Comparison of ENCODE assay signal across 18 cellular contexts in genomic region chr12:6076340-6076739, GRCh38. TPM values are rescaled to one million over a fixed set of nuclear protein-coding genes. Genes with fewer than 3 reads are reported as not detected.
"Had no signal": no experiment of that assay in that cellular context is flagged by ENCODE, and none has a peak within 500 bp of the region (broad histone marks: within the 10 kb centered on the region; RNA-seq: fewer than 3 reads in every experiment).

No MANE protein-coding gene starts in this region.

- H3K4me1 ChIP-seq: breast epithelium, pancreas had no signal

- H3K4me3 ChIP-seq: breast epithelium, dorsolateral prefrontal cortex, esophagus muscularis mucosa, left lung, neural progenitor cell, pancreas, SJSA1 had no signal

- H3K27me3 ChIP-seq: breast epithelium, esophagus muscularis mucosa, foreskin keratinocyte, neural progenitor cell, SJSA1 had no signal

- DNase-seq: activated CD4-positive, alpha-beta T cell treated with anti-CD3 and anti-CD28 coated beads for 48 hours; activated CD8-positive, alpha-beta memory T cell treated with anti-CD3 and anti-CD28 coated beads, Interleukin-2, amount 50 U/mL, for 48 hours; activated CD8-positive, alpha-beta T cell treated with anti-CD3 and anti-CD28 coated beads, Interleukin-2, amount 10 ng/mL, durations not matched to agents 7 days and 5 days; activated naive CD4-positive, alpha-beta T cell treated with anti-CD3 and anti-CD28 coated beads for 36 hours; anterior cingulate cortex; dorsolateral prefrontal cortex; foreskin keratinocyte; islet precursor cell; left lung; mesendoderm; stimulated activated CD4-positive, alpha-beta T cell treated with anti-CD3 and anti-CD28 coated beads, Interleukin-15, amount 100 ng/mL, for 24 hours; stimulated activated CD4-positive, alpha-beta T cell treated with anti-CD3 and anti-CD28 coated beads, Interleukin-4, amount 100 ng/mL, for 24 hours had no signal

- H3K27ac Mint-ChIP-seq: activated CD8-positive, alpha-beta T cell treated with anti-CD3 and anti-CD28 coated beads, Interleukin-2, amount 10 ng/mL, durations not matched to agents 7 days and 5 days; activated naive CD4-positive, alpha-beta T cell treated with anti-CD3 and anti-CD28 coated beads for 36 hours; activated T-helper 1 cell treated with anti-CD3 and anti-CD28 coated beads, Interleukin-12 subunit alpha, Interleukin-12 subunit beta, Interleukin-2, Interleukin-4 antibody, amounts not matched to agents 30 ng/mL and 10 ng/mL and 1 ng/mL, durations not matched to agents 14 hours and 24 hours and 36 hours; neural progenitor cell had no signal

- ATAC-seq: activated CD8-positive, alpha-beta T cell treated with anti-CD3 and anti-CD28 coated beads, Interleukin-2, amount 10 ng/mL, durations not matched to agents 7 days and 5 days; foreskin keratinocyte; pancreas had no signal

- H3K36me3 Mint-ChIP-seq: neural progenitor cell had no signal

- H3K9ac ChIP-seq: neural progenitor cell had no signal

- H3K4me3 Mint-ChIP-seq: activated naive CD4-positive, alpha-beta T cell treated with anti-CD3 and anti-CD28 coated beads for 36 hours; activated T-helper 1 cell treated with anti-CD3 and anti-CD28 coated beads, Interleukin-12 subunit alpha, Interleukin-12 subunit beta, Interleukin-2, Interleukin-4 antibody, amounts not matched to agents 30 ng/mL and 10 ng/mL and 1 ng/mL, durations not matched to agents 14 hours and 24 hours and 36 hours; neural progenitor cell had no signal

- H3K27ac ChIP-seq: breast epithelium, dorsolateral prefrontal cortex, foreskin keratinocyte, neural progenitor cell, pancreas, SJSA1 had no signal

- H3K36me3 ChIP-seq: breast epithelium, left lung, neural progenitor cell, pancreas, SJSA1 had no signal

- H3K4me2 ChIP-seq: neural progenitor cell had no signal

- H3K9me3 Mint-ChIP-seq: activated naive CD4-positive, alpha-beta T cell treated with anti-CD3 and anti-CD28 coated beads for 36 hours; activated T-helper 1 cell treated with anti-CD3 and anti-CD28 coated beads, Interleukin-12 subunit alpha, Interleukin-12 subunit beta, Interleukin-2, Interleukin-4 antibody, amounts not matched to agents 30 ng/mL and 10 ng/mL and 1 ng/mL, durations not matched to agents 14 hours and 24 hours and 36 hours; neural progenitor cell had no signal

- H3K9me3 ChIP-seq: breast epithelium, esophagus muscularis mucosa, left lung, pancreas, SJSA1 had no signal

RNA-seq across cellular contexts. Expression of gene VWF, which starts 48.1 kb away (rescaled TPM):
- total RNA-seq: activated CD8-positive, alpha-beta T cell treated with anti-CD3 and anti-CD28 coated beads, Interleukin-2, amount 10 ng/mL, durations not matched to agents 7 days and 5 days; activated naive CD4-positive, alpha-beta T cell treated with anti-CD3 and anti-CD28 coated beads for 36 hours; activated T-helper 1 cell treated with anti-CD3 and anti-CD28 coated beads, Interleukin-12 subunit alpha, Interleukin-12 subunit beta, Interleukin-2, Interleukin-4 antibody, amounts not matched to agents 30 ng/mL and 10 ng/mL and 1 ng/mL, durations not matched to agents 14 hours and 24 hours and 36 hours; foreskin keratinocyte had no signal
